In genomic region chr14:22497144-22497423, GRCh38 we compare ENCODE assay signal across 15 cellular contexts.
A peak's percentile ranks its signal among the peaks of the same experiment; 100 is the strongest.
DNase-seq lines count a peak whose midpoint lies in the region; ATAC-seq, FAIRE-seq and TF ChIP-seq lines count a peak whose summit lies in the region.
"Had no signal": no experiment of that assay in that cellular context is flagged by ENCODE, and none has a peak within 500 bp of the region (broad histone marks: within the 10 kb centered on the region; RNA-seq: fewer than 3 reads in every experiment).

No MANE protein-coding gene starts in this region.

- H3K36me3 ChIP-seq in GM12878 (ENCODE audit: control insufficient read depth in 2 of 2, insufficient read depth in 2 of 2, low read length in 1 of 2) = no peaks in the 10 kb centered on the region; a peak in 1 of 4 replicates
- H3K36me3 ChIP-seq in vagina = no peaks in the 10 kb centered on the region
- H3K36me3 ChIP-seq in aorta (ENCODE audit: control insufficient read depth in 1 of 2, insufficient read depth in 2 of 2, low read length in 1 of 2) = no peaks in the 10 kb centered on the region

- peaks cover 56% of the 10 kb centered on the region for H3K4me1 Mint-ChIP-seq in stimulated activated naive CD8-positive, alpha-beta T cell treated with anti-CD3 and anti-CD28 coated beads, Interleukin-15, Interleukin-2, amounts not matched to agents 100 ng/mL and 50 ng/mL, for 24 hours (ENCODE audit: low read depth)

- H3K4me2 ChIP-seq in GM12878 (ENCODE audit: control insufficient read depth, insufficient read depth) = peak overlapping the region; percentile 51

- no peak for TF ChIP-seq EP300 in GM12878 (IDR thresholded peaks at IDR 0.05; ENCODE audit: borderline replicate concordance in 1 of 2, control insufficient read depth in 1 of 2, low read depth in 2 of 2, low read length in 2 of 2)

- peak overlapping the region; percentile 36 for H3K9ac ChIP-seq in GM12878 (ENCODE audit: control insufficient read depth, insufficient read depth, low read length)

- no peak overlapping the region for H2AFZ ChIP-seq in GM12878 (ENCODE audit: control insufficient read depth, low read depth, low read length)

- H3K27me3 ChIP-seq in GM12878 (replicated peaks in 1 of 2; ENCODE audit: control insufficient read depth in 2 of 2, insufficient read depth in 2 of 2, low read length in 1 of 2) (no peaks in the 10 kb centered on the region), vagina (no peaks in the 10 kb centered on the region), aorta (ENCODE audit: control insufficient read depth in 1 of 2, insufficient read depth in 2 of 2, low read length in 1 of 2) (peaks cover 0 to 2% of the 10 kb centered on the region in 2 donors)

- no peak for FAIRE-seq in GM12878 (lab: Jason Lieb, UNC)

- H3K9me3 ChIP-seq in GM12878 (replicated peaks; ENCODE audit: control insufficient read depth, insufficient read depth, low read length) = no peaks in the 10 kb centered on the region; the same call in 2 of the 3 replicates
- H3K9me3 ChIP-seq in vagina = no peaks in the 10 kb centered on the region
- H3K9me3 ChIP-seq in aorta (ENCODE audit: control insufficient read depth, low read length) = peaks cover 1% of the 10 kb centered on the region

- H3K9me3 Mint-ChIP-seq in stimulated activated naive CD8-positive, alpha-beta T cell treated with anti-CD3 and anti-CD28 coated beads, Interleukin-15, Interleukin-2, amounts not matched to agents 100 ng/mL and 50 ng/mL, for 24 hours = no peaks in the 10 kb centered on the region
- H3K9me3 Mint-ChIP-seq: mesothelial cell of epicardium had no signal

- no peaks in the 10 kb centered on the region for H3K27me3 Mint-ChIP-seq in stimulated activated naive CD8-positive, alpha-beta T cell treated with anti-CD3 and anti-CD28 coated beads, Interleukin-15, Interleukin-2, amounts not matched to agents 100 ng/mL and 50 ng/mL, for 24 hours

- TF ChIP-seq POLR2A in GM12878 (IDR thresholded peaks at IDR 0.05; ENCODE audit: low read depth, low read length) = no peak
- TF ChIP-seq POLR2A in vagina (IDR thresholded peaks at IDR 0.05) = no peak

- H3K27ac ChIP-seq in GM12878 (ENCODE audit: control insufficient read depth, insufficient read depth) = peak overlapping the region; percentile 65
- H3K27ac ChIP-seq in vagina = peak overlapping the region; percentile 22
- no peak overlapping the region for H3K27ac ChIP-seq in aorta (ENCODE audit: low read depth in 1 of 2, low read length in 2 of 2)
- H3K27ac ChIP-seq: coronary artery, SK-N-MC had no signal

- no peaks in the 10 kb centered on the region for H4K20me1 ChIP-seq in GM12878 (ENCODE audit: control insufficient read depth, insufficient read depth)

- 0 out of 2 replicates have a peak overlapping the region, but pooled peaks have one; percentile 35 for H3K4me3 ChIP-seq in GM12878
- H3K4me3 ChIP-seq in vagina = no peak overlapping the region
- no peak overlapping the region for H3K4me3 ChIP-seq in aorta (ENCODE audit: low read length in 2 of 2)
- H3K4me3 ChIP-seq: coronary artery, SK-N-MC had no signal

- no peak for ATAC-seq in stimulated activated naive CD8-positive, alpha-beta T cell treated with anti-CD3 and anti-CD28 coated beads, Interleukin-15, Interleukin-2, amounts not matched to agents 100 U/mL and 50 U/mL, for 24 hours
- ATAC-seq in HG03460 (IDR thresholded peaks at IDR 0.05; ENCODE audit: unreplicated experiment) = peak; percentile 12
- ATAC-seq in GM12878 = peak; percentile 18
- no peak for ATAC-seq in aorta (ENCODE audit: low FRiP score)

- peak overlapping the region; percentile 99 for H3K27ac Mint-ChIP-seq in stimulated activated naive CD8-positive, alpha-beta T cell treated with anti-CD3 and anti-CD28 coated beads, Interleukin-15, Interleukin-2, amounts not matched to agents 100 ng/mL and 50 ng/mL, for 24 hours
- H3K27ac Mint-ChIP-seq: mesothelial cell of epicardium had no signal

- TF ChIP-seq RAD21 in GM12878 (IDR thresholded peaks at IDR 0.05; ENCODE audit: insufficient read depth, low read depth, low read length) = no peak

- H3K4me1 ChIP-seq in GM12878 (ENCODE audit: control insufficient read depth, insufficient read depth, low read length) (peaks cover 62% of the 10 kb centered on the region), vagina (peaks cover 22% of the 10 kb centered on the region), aorta (ENCODE audit: control insufficient read depth in 1 of 2, insufficient read depth in 2 of 2, low read length in 2 of 2) (no peaks in the 10 kb centered on the region)

- TF ChIP-seq CTCF in GM12878 (IDR thresholded peaks at IDR 0.05 in 2 of 3, conservative IDR thresholded peaks at IDR 0.05 in 1 of 3; ENCODE audit: control insufficient read depth in 2 of 3, extremely low read depth in 1 of 3, insufficient read depth in 1 of 3, low read depth in 3 of 3, low read length in 3 of 3) (no peak), vagina (IDR thresholded peaks at IDR 0.05) (no peak)

- in situ Hi-C loops in GM12878 (cut with MboI) = no loop called here

- WGBS in GM12878 (ENCODE audit: insufficient coverage, insufficient replicate concordance, low lambda C conversion rate, missing lambda C conversion rate) = 81% methylated on average over 2 of the region's 2 CpGs
- WGBS in aorta, 2 donors = 88 to 94% methylated on average over 2 of the region's 2 CpGs

- SMC1A ChIA-PET in GM12878 (lab: Charles Lee; ENCODE audit: uncharacterized antibody, unreplicated experiment) = interaction anchor here (1.3 to 19.9 kb wide), 11 partner anchors 12 to 113 kb away, joined by 3 to 357 read pairs (median 12); no protein-coding TSS in a partner anchor

- CTCF ChIA-PET in GM12878 (lab: Yijun Ruan, JAX) = interaction anchor here (0.8 to 12.6 kb wide), 9 partner anchors 9 to 73 kb away, joined by 3 to 171 read pairs (median 6); no protein-coding TSS in a partner anchor

- RAD21 ChIA-PET in GM12878 (lab: Charles Lee; ENCODE audit: unreplicated experiment) = interaction anchor here (1.2 to 27.9 kb wide), 7 partner anchors 8 to 73 kb away, joined by 4 to 797 read pairs (median 14); no protein-coding TSS in a partner anchor

- no peak for DNase-seq in stimulated activated naive CD8-positive, alpha-beta T cell treated with anti-CD3 and anti-CD28 coated beads, Interleukin-15, Interleukin-2, amounts not matched to agents 100 U/mL and 50 U/mL, for 24 hours
- DNase-seq in GM12878 (ENCODE audit: low read depth, low spot score) = no peak
- DNase-seq in vagina (ENCODE audit: extremely low spot score in 2 of 2) = no peak
- DNase-seq in hippocampal formation (lab: John Stamatoyannopoulos, UW) = no peak
- DNase-seq in aorta = no peak
- DNase-seq in HuH-7 (ENCODE audit: low spot score) = no peak
- DNase-seq: activated CD4-positive, alpha-beta T cell treated with anti-CD3 and anti-CD28 coated beads for 48 hours; amygdala; NCI-H2029; stimulated activated CD4-positive, alpha-beta T cell treated with anti-CD3 and anti-CD28 coated beads, Interleukin-2, amount 100 ng/mL, for 48 hours had no signal

- peaks cover 38% of the 10 kb centered on the region for H3K79me2 ChIP-seq in GM12878 (ENCODE audit: control insufficient read depth, insufficient read depth, low read length)

- intact Hi-C loops in GM12878 (cut with micrococcal nuclease; ENCODE audit: unreplicated experiment) (no loop called here), vagina (cut with DNase I) (no loop called here), aorta (cut with DNase I) (no loop called here)

- BruUV-seq in GM12878 (replicated peaks; lab: Mats Ljungman, UMichigan) = no TSS peak

- H3K4me3 Mint-ChIP-seq in stimulated activated naive CD8-positive, alpha-beta T cell treated with anti-CD3 and anti-CD28 coated beads, Interleukin-15, Interleukin-2, amounts not matched to agents 100 ng/mL and 50 ng/mL, for 24 hours = peak overlapping the region; percentile 87
- H3K4me3 Mint-ChIP-seq: mesothelial cell of epicardium had no signal

- peaks cover 88% of the 10 kb centered on the region for H3K36me3 Mint-ChIP-seq in stimulated activated naive CD8-positive, alpha-beta T cell treated with anti-CD3 and anti-CD28 coated beads, Interleukin-15, Interleukin-2, amounts not matched to agents 100 ng/mL and 50 ng/mL, for 24 hours (ENCODE audit: low read depth)
- H3K36me3 Mint-ChIP-seq: mesothelial cell of epicardium had no signal

- POLR2A ChIA-PET in GM12878 (lab: Charles Lee) = interaction anchor here (1.0 to 35.4 kb wide), 7 partner anchors 4 to 73 kb away, joined by 3 to 875 read pairs (median 4); no protein-coding TSS in a partner anchor

TF ChIP-seq in GM12878, 131 proteins besides CTCF, POLR2A, EP300 and RAD21:
- TF ChIP-seq SREBF2 (IDR thresholded peaks at IDR 0.05; ENCODE audit: low read length) (no peak), NFIC (IDR thresholded peaks at IDR 0.05; ENCODE audit: low read depth, low read length) (no peak), ZNF687 (IDR thresholded peaks at IDR 0.05) (peak; percentile 13; the same call in 1 of the 2 replicates)

Comparison
In these comparisons a context has a peak if more than half of its experiments do, and no peak if none do; other contexts are left out.
1. ATAC-seq: peak in HG03460 (single experiment) and GM12878 (single experiment); none in stimulated activated naive CD8-positive, alpha-beta T cell treated with anti-CD3 and anti-CD28 coated beads, Interleukin-15, Interleukin-2, amounts not matched to agents 100 U/mL and 50 U/mL, for 24 hours (single experiment) and aorta (single experiment).
2. H3K27ac ChIP-seq: peak in GM12878 (single experiment) and vagina (single experiment); none in aorta (0 of 2).